19 cellular contexts compared by ENCODE assay signal in genomic region chr9:88587885-88588628, GRCh38. TPM values are rescaled to one million over a fixed set of nuclear protein-coding genes. Genes with fewer than 3 reads are reported as not detected.
DNase-seq lines count a peak whose midpoint lies in the region; TF ChIP-seq lines count a peak whose summit lies in the region.
"Had no signal": no experiment of that assay in that cellular context is flagged by ENCODE, and none has a peak within 500 bp of the region (broad histone marks: within the 10 kb centered on the region; RNA-seq: fewer than 3 reads in every experiment).

No MANE protein-coding gene starts in this region.

- H4K91ac ChIP-seq in neuronal stem cell (ENCODE audit: low read depth, low read length, poor library complexity) = no peak overlapping the region

- H3K27ac ChIP-seq in neuronal stem cell (replicated peaks; ENCODE audit: low read length) (no peak overlapping the region), brain microvascular endothelial cell (no peak overlapping the region)

- H2AFZ ChIP-seq in Loucy (ENCODE audit: low read length) (0 out of 2 replicates have a peak overlapping the region, but pooled peaks have one; percentile 39), neuronal stem cell (ENCODE audit: low read length) (no peak overlapping the region)

- no peak overlapping the region for H2BK5ac ChIP-seq in neuronal stem cell (ENCODE audit: low read length)

- no peak overlapping the region for H3K4ac ChIP-seq in neuronal stem cell (ENCODE audit: low read length)

- H2AK5ac ChIP-seq in neuronal stem cell (ENCODE audit: low read depth, low read length) = no peak overlapping the region

- no peaks in the 10 kb centered on the region for H3K9me2 ChIP-seq in Loucy (replicated peaks; ENCODE audit: low read depth, low read length)
- H3K9me2 ChIP-seq: SK-N-SH had no signal

- H3K14ac ChIP-seq in neuronal stem cell (ENCODE audit: low read length) = no peak overlapping the region

- H3K4me1 ChIP-seq in Loucy (ENCODE audit: insufficient read depth, low read length, poor library complexity, severe bottlenecking) (peaks cover 30% of the 10 kb centered on the region), neuronal stem cell (ENCODE audit: control insufficient read depth in 2 of 2, insufficient read depth in 1 of 2, low read depth in 1 of 2, low read length in 2 of 2) (no peaks in the 10 kb centered on the region)
- H3K4me1 ChIP-seq: HAP-1 had no signal

- no peaks in the 10 kb centered on the region for H3K79me2 ChIP-seq in Loucy (ENCODE audit: insufficient read depth, low read length)

- H3K9ac ChIP-seq in Loucy (ENCODE audit: low read depth, low read length, poor library complexity, severe bottlenecking) (no peak overlapping the region), neuronal stem cell (ENCODE audit: low read depth, low read length, poor library complexity) (no peak overlapping the region)
- H3K9ac ChIP-seq: SK-N-SH had no signal

- H4K20me1 ChIP-seq in Loucy (ENCODE audit: insufficient read depth, low read length, poor library complexity, severe bottlenecking) = no peaks in the 10 kb centered on the region

- no peaks in the 10 kb centered on the region for H3K79me1 ChIP-seq in neuronal stem cell (ENCODE audit: low read depth, low read length)

- no CpG with 5 or more reads among the region's 8 CpGs for WGBS in neuronal stem cell (ENCODE audit: extremely low coverage in 2 of 2, insufficient read length in 2 of 2, insufficient replicate concordance in 1 of 2), 2 donors

- DNase-seq in fibroblast of mammary gland (ENCODE audit: low read depth) = peak; percentile 90
- no peak for DNase-seq in neuronal stem cell (ENCODE audit: low spot score)
- DNase-seq in brain microvascular endothelial cell = no peak
- DNase-seq in MG63 = no peak
- no peak for DNase-seq in NCI-H526 treated with DMSO at 0.1 percent for 48 hours (lab: John Stamatoyannopoulos, UW)
- no peak for DNase-seq in NCI-H2227 treated with DMSO at 0.1 percent for 48 hours (lab: John Stamatoyannopoulos, UW)
- DNase-seq: DMS79, Karpas-422, MM.1S, NCI-H1105 treated with DMSO at 0.1 percent for 48 hours, NCI-H1694 treated with DMSO at 0.1 percent for 48 hours, NCI-H510A treated with DMSO at 0.1 percent for 48 hours, NCI-H82, RPMI8226, SHP77 treated with DMSO at 0.1 percent for 48 hours, SK-N-SH had no signal

- peak overlapping the region; percentile 14 for H2BK12ac ChIP-seq in neuronal stem cell (ENCODE audit: low read length)

- TF ChIP-seq CTCF in Loucy (conservative IDR thresholded peaks at IDR 0.05; ENCODE audit: low read length) (no peak), fibroblast of mammary gland (conservative IDR thresholded peaks at IDR 0.05; ENCODE audit: control insufficient read depth, insufficient read depth, low read depth, low read length) (no peak), brain microvascular endothelial cell (IDR thresholded peaks at IDR 0.05; ENCODE audit: low read depth, low read length, missing control alignments) (no peak)

- no peak overlapping the region for H2BK120ac ChIP-seq in neuronal stem cell (ENCODE audit: low read depth, low read length)

- in situ Hi-C loops in brain microvascular endothelial cell (cut with HindIII; ENCODE audit: low pct_ligation_motif_present, low sequenced_read_pairs) = no loop called here

- no peak overlapping the region for H4K8ac ChIP-seq in neuronal stem cell (ENCODE audit: low read depth, low read length)

- H3K36me3 ChIP-seq in Loucy (ENCODE audit: insufficient read depth, low read length) (no peaks in the 10 kb centered on the region), neuronal stem cell (replicated peaks in 1 of 2; ENCODE audit: control insufficient read depth in 2 of 2, insufficient read depth in 2 of 2, low read length in 2 of 2) (no peaks in the 10 kb centered on the region), brain microvascular endothelial cell (replicated peaks) (no peaks in the 10 kb centered on the region), MG63 (no peaks in the 10 kb centered on the region)
- H3K36me3 ChIP-seq: HAP-1 had no signal

- no peak overlapping the region for H3K18ac ChIP-seq in neuronal stem cell (ENCODE audit: low read length)

- no peak overlapping the region for H2BK15ac ChIP-seq in neuronal stem cell (ENCODE audit: low read length)

- H3K23ac ChIP-seq in neuronal stem cell (ENCODE audit: low read depth, low read length, poor library complexity) = no peak overlapping the region

- H3F3A ChIP-seq in Loucy (ENCODE audit: low read depth) = no peaks in the 10 kb centered on the region

- H3K27me3 ChIP-seq in Loucy (ENCODE audit: insufficient read depth, low read length, poor library complexity, severe bottlenecking) (no peaks in the 10 kb centered on the region), neuronal stem cell (ENCODE audit: control insufficient read depth in 3 of 3, insufficient read depth in 3 of 3, low read depth in 1 of 3, low read length in 3 of 3) (peaks cover 0 to 3% (median 0%) of the 10 kb centered on the region in 3 experiments), brain microvascular endothelial cell (replicated peaks) (no peaks in the 10 kb centered on the region), MG63 (no peaks in the 10 kb centered on the region)

- H3K4me2 ChIP-seq in Loucy (ENCODE audit: low read depth, low read length, poor library complexity, severe bottlenecking) (no peak overlapping the region), neuronal stem cell (ENCODE audit: insufficient read depth, low read length, poor library complexity, severe bottlenecking) (no peak overlapping the region)
- H3K4me2 ChIP-seq: SK-N-SH had no signal

- H3K9me3 ChIP-seq in Loucy (ENCODE audit: insufficient read depth, low read depth, low read length) = no peaks in the 10 kb centered on the region
- H3K9me3 ChIP-seq in neuronal stem cell (replicated peaks in 1 of 2; ENCODE audit: control insufficient read depth in 2 of 2, insufficient read depth in 1 of 2, low read depth in 1 of 2, low read length in 2 of 2) = no peaks in the 10 kb centered on the region
- H3K9me3 ChIP-seq in MG63 = no peaks in the 10 kb centered on the region
- H3K9me3 ChIP-seq: HAP-1, SK-N-SH had no signal

- H3K4me3 ChIP-seq in Loucy (ENCODE audit: low read length, poor library complexity, severe bottlenecking) (no peak overlapping the region), fibroblast of mammary gland (ENCODE audit: control insufficient read depth, low read depth, low read length) (no peak overlapping the region), neuronal stem cell (ENCODE audit: low read length in 2 of 2) (no peak overlapping the region), brain microvascular endothelial cell (ENCODE audit: low read depth, low read length) (no peak overlapping the region), MG63 (no peak overlapping the region)
- H3K4me3 ChIP-seq: HAP-1 had no signal

RNA-seq across cellular contexts. Expression of gene NXNL2, which starts 53.1 kb away (rescaled TPM):
- 0.36 TPM for polyA plus RNA-seq in neuronal stem cell (2013, experiment 1 of 2)
- polyA plus RNA-seq in neuronal stem cell (2013, experiment 2 of 2) = 0.29 TPM
- not detected in 2 replicates for total RNA-seq in MG63 (2014; rRNA removed; shearing (Covaris generic); ENCODE audit: low replicate concordance)
- polyA plus RNA-seq: CD14-positive monocyte had no signal
